ENCODE assay signal across 1 cellular context in the genomic region with DNA sequence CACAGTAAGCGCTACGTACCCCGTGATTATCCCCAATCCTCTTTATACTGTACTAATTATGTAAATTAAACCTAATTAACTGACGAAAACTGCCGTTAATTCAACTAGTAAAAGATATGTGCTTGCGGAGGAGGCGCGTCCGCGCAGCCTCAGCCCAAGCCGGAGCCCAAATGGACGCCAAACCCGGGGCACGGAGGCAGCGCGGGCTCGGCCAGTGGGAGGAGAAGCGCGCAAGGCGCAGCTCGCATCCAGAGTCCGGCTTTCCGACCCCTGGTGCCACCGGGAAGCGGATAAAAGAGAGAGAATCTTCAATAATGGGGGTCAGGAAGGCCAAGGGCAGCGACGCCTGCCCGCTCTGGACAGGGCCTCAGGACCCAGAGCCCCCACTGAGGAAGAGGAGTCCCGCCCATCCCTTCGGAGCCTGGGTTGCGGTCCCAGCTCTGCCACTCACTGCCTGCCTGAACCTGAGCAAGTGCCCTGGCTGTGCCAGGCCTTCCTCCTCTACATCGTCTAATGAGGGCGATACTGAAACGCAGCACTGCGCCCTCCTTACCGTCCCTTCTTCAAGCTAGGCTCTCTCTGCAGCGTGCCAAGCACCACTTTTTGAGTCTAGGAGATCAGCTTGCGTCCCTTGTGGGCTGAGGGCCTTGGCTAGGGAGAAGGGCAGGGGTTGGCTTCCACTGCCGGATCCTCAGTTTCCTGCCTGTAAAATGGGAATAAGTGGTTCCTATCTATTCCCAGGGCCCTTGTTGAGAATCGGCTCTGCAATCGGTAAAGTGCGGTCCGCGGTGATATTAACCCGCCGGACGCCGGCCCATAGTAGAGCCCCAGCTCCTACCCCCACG.
TF ChIP-seq lines count a peak whose summit lies in the region.

No MANE protein-coding gene starts in this region.

TF ChIP-seq in endothelial cell of umbilical vein, 7 proteins besides CTCF, POLR2A, EP300 and RAD21:
- TF ChIP-seq MYC (IDR thresholded peaks at IDR 0.05; ENCODE audit: low read depth, low read length) (no peak), EZH2 (IDR thresholded peaks at IDR 0.05; ENCODE audit: borderline replicate concordance, low read depth, low read length, severe bottlenecking) (peak; percentile 55), POLR2AphosphoS5 (IDR thresholded peaks at IDR 0.05; ENCODE audit: insufficient read depth, low read depth, low read length) (no peak), FOS (IDR thresholded peaks at IDR 0.05; ENCODE audit: borderline replicate concordance, insufficient read depth, low read length) (no peak), GATA2 (IDR thresholded peaks at IDR 0.05; ENCODE audit: insufficient read depth, insufficient read length, low read depth, low read length) (no peak), MAX (IDR thresholded peaks at IDR 0.05; ENCODE audit: insufficient read depth, insufficient read length) (no peak), JUN (IDR thresholded peaks at IDR 0.05; ENCODE audit: borderline replicate concordance, insufficient read depth, insufficient read length, low read depth) (no peak)
